In the genomic region with DNA sequence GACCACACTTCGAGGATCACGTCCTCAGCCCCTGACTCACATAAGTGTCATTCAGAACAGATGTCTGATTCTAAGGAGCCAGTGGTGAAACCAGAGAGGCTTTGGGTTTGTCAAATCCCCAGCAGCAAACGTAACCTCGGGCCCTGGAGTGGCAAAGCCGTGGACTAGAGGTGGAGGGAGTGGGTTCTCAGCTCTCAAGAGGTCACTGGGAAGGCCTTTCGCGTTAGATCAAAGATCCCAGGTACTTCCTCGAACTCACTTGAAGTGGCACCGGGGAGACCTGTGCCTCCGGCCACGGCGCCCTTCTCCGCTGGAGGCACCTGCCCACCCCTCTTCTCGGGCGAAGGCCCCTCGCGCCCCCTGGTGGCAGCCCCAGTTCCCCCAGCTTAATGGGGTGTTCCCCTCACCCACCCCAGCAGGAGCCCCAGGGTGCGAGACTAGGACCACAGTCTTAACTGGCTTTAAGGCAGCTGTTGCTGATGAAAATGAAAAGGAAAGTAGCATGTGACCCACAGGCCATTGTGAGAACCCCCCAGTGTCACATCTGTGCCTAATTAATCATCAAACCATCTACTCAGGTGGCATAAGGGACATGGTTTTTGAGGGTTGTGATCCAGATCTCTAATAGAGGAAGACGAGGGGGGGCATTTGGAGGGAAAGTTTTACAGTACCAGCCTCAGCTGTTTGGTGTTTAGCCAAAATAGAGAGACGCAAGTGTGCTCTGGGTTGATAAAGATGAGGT, we compare ENCODE assay signal across 8 cellular contexts. TPM values are rescaled to one million over a fixed set of nuclear protein-coding genes. Genes with fewer than 3 reads are reported as not detected.
DNase-seq lines count a peak whose midpoint lies in the region; ATAC-seq, FAIRE-seq and TF ChIP-seq lines count a peak whose summit lies in the region.

No MANE protein-coding gene starts in this region.

- no peaks in the 10 kb centered on the region for H3K9me3 ChIP-seq in endothelial cell of umbilical vein (replicated peaks; ENCODE audit: control insufficient read depth, insufficient read depth, low read length)

- DNase-seq in AG04449 (ENCODE audit: low read depth, low spot score) (no peak), NCI-H69 (lab: John Stamatoyannopoulos, UW) (peak; percentile 86), endothelial cell of umbilical vein (ENCODE audit: low read depth, low spot score) (peak; percentile 65), mucosa of gallbladder (ENCODE audit: low spot score) (peak; percentile 51)
- peak; percentile 65 to 68 for DNase-seq in activated CD8-positive, alpha-beta memory T cell treated with anti-CD3 and anti-CD28 coated beads for 4 hours (ENCODE audit: low read depth in 2 of 2)
- DNase-seq in stimulated activated CD8-positive, alpha-beta memory T cell treated with anti-CD3 and anti-CD28 coated beads, Interleukin-4, amount 100 ng/mL, for 48 hours: peak; percentile 96

- no peak overlapping the region for H3K27ac ChIP-seq in endothelial cell of umbilical vein (ENCODE audit: insufficient read depth, low read depth, low read length)

- no peak for FAIRE-seq in endothelial cell of umbilical vein (lab: Jason Lieb, UNC)

- H3K36me3 ChIP-seq in endothelial cell of umbilical vein (ENCODE audit: control insufficient read depth in 2 of 2, extremely low read depth in 1 of 2, insufficient read depth in 2 of 2, low read length in 2 of 2): no peaks in the 10 kb centered on the region

- H3K4me3 ChIP-seq in AG04449 (ENCODE audit: low read depth, low read length) (peak overlapping the region; percentile 47), endothelial cell of umbilical vein (replicated peaks in 1 of 3; ENCODE audit: insufficient read depth in 1 of 3, low read depth in 1 of 3, low read length in 3 of 3) (peak overlapping the region; percentile 5 to 50 (median 24))

- H2AFZ ChIP-seq in endothelial cell of umbilical vein (ENCODE audit: low read depth, low read length): peak overlapping the region; percentile 77

- ATAC-seq in GM18858 (IDR thresholded peaks at IDR 0.05; ENCODE audit: unreplicated experiment) (peak; percentile 42), HG03097 (IDR thresholded peaks at IDR 0.05; ENCODE audit: low FRiP score, unreplicated experiment) (peak; percentile 73)

- H4K20me1 ChIP-seq in endothelial cell of umbilical vein (replicated peaks; ENCODE audit: control insufficient read depth, extremely low read depth, insufficient read depth, low read length): no peaks in the 10 kb centered on the region

- POLR2A ChIA-PET in AG04449 (lab: Yijun Ruan, JAX) (interaction anchor here (0.7 kb wide), 1 partner anchor 9 kb away, joined by 3 read pairs; no protein-coding TSS in a partner anchor), endothelial cell of umbilical vein (lab: Charles Lee) (no interaction called here)

- intact Hi-C loops in endothelial cell of umbilical vein (cut with micrococcal nuclease): loop anchor here (1.0 to 2.0 kb wide), 7 partner anchors 63 to 496 kb away; a partner anchor contains a TSS

- H3K9ac ChIP-seq in endothelial cell of umbilical vein (replicated peaks; ENCODE audit: extremely low read depth, insufficient read depth, low read length): no peak overlapping the region

- CTCF ChIA-PET in AG04449 (lab: Yijun Ruan, JAX) (interaction anchor here (0.6 to 7.4 kb wide), 42 partner anchors 9 to 903 kb away, joined by 3 to 95 read pairs (median 5); no protein-coding TSS in a partner anchor), endothelial cell of umbilical vein (lab: Charles Lee) (interaction anchor here (0.6 to 5.4 kb wide), 38 partner anchors 9 to 906 kb away, joined by 3 to 71 read pairs (median 4); no protein-coding TSS in a partner anchor)

- H3K27me3 ChIP-seq in endothelial cell of umbilical vein (ENCODE audit: control insufficient read depth in 2 of 2, insufficient read depth in 2 of 2, low read length in 2 of 2): peaks cover 2 to 3% of the 10 kb centered on the region in 2 experiments

- peak overlapping the region; percentile 84 for H3K4me2 ChIP-seq in endothelial cell of umbilical vein (ENCODE audit: insufficient read depth, low read length)

- no peaks in the 10 kb centered on the region for H3K79me2 ChIP-seq in endothelial cell of umbilical vein (ENCODE audit: control insufficient read depth, insufficient read depth, low read length)

- H3K4me1 ChIP-seq in endothelial cell of umbilical vein (ENCODE audit: control insufficient read depth, extremely low read depth, insufficient read depth, low read length): peaks cover 32% of the 10 kb centered on the region

- BruUV-seq in endothelial cell of umbilical vein (replicated peaks; lab: Mats Ljungman, UMichigan): no TSS peak

- peak; percentile 94 for TF ChIP-seq CTCF in AG04449 (IDR thresholded peaks at IDR 0.05; ENCODE audit: insufficient read depth, low read length, missing control alignments)
- peak; percentile 88 to 95 for TF ChIP-seq CTCF in endothelial cell of umbilical vein (IDR thresholded peaks at IDR 0.05; ENCODE audit: extremely low read depth in 1 of 2, insufficient read depth in 1 of 2, low read depth in 1 of 2, low read length in 2 of 2)

- H3K9me1 ChIP-seq in endothelial cell of umbilical vein (replicated peaks; ENCODE audit: control insufficient read depth, extremely low read depth, insufficient read depth, low read length): no peaks in the 10 kb centered on the region

- TF ChIP-seq POLR2A in endothelial cell of umbilical vein (IDR thresholded peaks at IDR 0.05; ENCODE audit: low read depth, low read length): no peak

- dilution Hi-C loops in endothelial cell of umbilical vein (cut with MboI; ENCODE audit: extremely low pct_ligation_motif_present, low sequenced_read_pairs): no loop called here

TF ChIP-seq in endothelial cell of umbilical vein, 7 proteins besides CTCF, POLR2A, EP300 and RAD21:
- TF ChIP-seq JUN (IDR thresholded peaks at IDR 0.05; ENCODE audit: borderline replicate concordance, insufficient read depth, insufficient read length, low read depth) (no peak), MYC (IDR thresholded peaks at IDR 0.05; ENCODE audit: low read depth, low read length) (no peak), FOS (IDR thresholded peaks at IDR 0.05; ENCODE audit: borderline replicate concordance, insufficient read depth, low read length) (no peak), POLR2AphosphoS5 (IDR thresholded peaks at IDR 0.05; ENCODE audit: insufficient read depth, low read depth, low read length) (no peak), EZH2 (IDR thresholded peaks at IDR 0.05; ENCODE audit: borderline replicate concordance, low read depth, low read length, severe bottlenecking) (no peak), GATA2 (IDR thresholded peaks at IDR 0.05; ENCODE audit: insufficient read depth, insufficient read length, low read depth, low read length) (no peak)
- TF ChIP-seq, protein P1, sequence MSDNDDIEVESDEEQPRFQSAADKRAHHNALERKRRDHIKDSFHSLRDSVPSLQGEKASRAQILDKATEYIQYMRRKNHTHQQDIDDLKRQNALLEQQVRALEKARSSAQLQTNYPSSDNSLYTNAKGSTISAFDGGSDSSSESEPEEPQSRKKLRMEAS (IDR thresholded peaks at IDR 0.05; ENCODE audit: insufficient read depth, insufficient read length): no peak

RNA-seq across cellular contexts. Expression of a gene that starts 0.7 kb away (rescaled TPM):
- 0.58 TPM in 1 of 2 replicates, not detected in the other for total RNA-seq in endothelial cell of umbilical vein
- polyA plus RNA-seq in endothelial cell of umbilical vein: 0.08 and 0.10 TPM in 2 replicates
- 0.15 and 0.47 TPM in 2 replicates for polyA plus RNA-seq in endothelial cell of umbilical vein (2011; cell fraction: cytosol; rRNA removed)
- 0.34 and 0.39 TPM in 2 replicates for polyA plus RNA-seq in endothelial cell of umbilical vein (2011; cell fraction: nucleus; rRNA removed)
- 0.04 and 0.20 TPM in 2 replicates for polyA plus RNA-seq in endothelial cell of umbilical vein (2012)
- polyA minus RNA-seq in endothelial cell of umbilical vein: 0.53 and 0.66 TPM in 2 replicates
- not detected for polyA minus RNA-seq in endothelial cell of umbilical vein (2011; cell fraction: cytosol; rRNA and poly(A)+ RNA removed)
- 0.72 and 1.0 TPM in 2 replicates for polyA minus RNA-seq in endothelial cell of umbilical vein (2011; cell fraction: nucleus; rRNA and poly(A)+ RNA removed)
- total RNA-seq in mucosa of gallbladder: 0.26 TPM
